Comparison of ENCODE assay signal across 8 cellular contexts in genomic region chr17:80195671-80196529, GRCh38. TPM values are rescaled to one million over a fixed set of nuclear protein-coding genes. Genes with fewer than 3 reads are reported as not detected.
DNase-seq lines count a peak whose midpoint lies in the region; ATAC-seq, FAIRE-seq and TF ChIP-seq lines count a peak whose summit lies in the region.

No MANE protein-coding gene starts in this region.

- no peak overlapping the region for H3K4me3 Mint-ChIP-seq in activated CD8-positive, alpha-beta T cell treated with anti-CD3 and anti-CD28 coated beads for 36 hours
- H3K4me3 Mint-ChIP-seq in endothelial cell (ENCODE audit: unreplicated experiment) = no peak overlapping the region

- H3K27ac Mint-ChIP-seq in activated CD8-positive, alpha-beta T cell treated with anti-CD3 and anti-CD28 coated beads for 36 hours = no peak overlapping the region
- H3K27ac Mint-ChIP-seq in endothelial cell (ENCODE audit: unreplicated experiment) = no peak overlapping the region

- FAIRE-seq in HTR-8/SVneo (lab: Jason Lieb, UNC) = no peak

- CTCF ChIA-PET in activated CD8-positive, alpha-beta T cell treated with anti-CD3 and anti-CD28 coated beads for 36 hours (lab: Charles Lee) = interaction anchor here (0.6 to 2.5 kb wide), 38 partner anchors 8 to 181 kb away, joined by 3 to 28 read pairs (median 4); partner anchors contain the start of genes GAA, SGSH and SLC26A11

- no peaks in the 10 kb centered on the region for H3K36me3 Mint-ChIP-seq in activated CD8-positive, alpha-beta T cell treated with anti-CD3 and anti-CD28 coated beads for 36 hours (ENCODE audit: low read depth)
- H3K36me3 Mint-ChIP-seq in endothelial cell (ENCODE audit: low read depth, unreplicated experiment) = peaks cover 4% of the 10 kb centered on the region

- peak; percentile 64 for DNase-seq in AG20443 (ENCODE audit: low spot score)
- peak; percentile 45 for DNase-seq in HTR-8/SVneo (ENCODE audit: insufficient read length, low spot score)
- peak; percentile 53 for DNase-seq in activated CD8-positive, alpha-beta T cell treated with anti-CD3 and anti-CD28 coated beads for 36 hours
- DNase-seq in endothelial cell (ENCODE audit: low spot score) = peak; percentile 55
- DNase-seq in stimulated activated CD4-positive, alpha-beta T cell treated with anti-CD3 and anti-CD28 coated beads, Interleukin-12 subunit alpha, Interleukin-12 subunit beta, amount 100 ng/mL, for 24 hours (ENCODE audit: low read depth in 2 of 2) = peak; percentile 17 to 28
- no peak for DNase-seq in SW480 (ENCODE audit: low spot score)
- DNase-seq in inferior parietal cortex (ENCODE audit: extremely low spot score) = no peak

- peak; percentile 99 for TF ChIP-seq CTCF in activated CD8-positive, alpha-beta T cell treated with anti-CD3 and anti-CD28 coated beads for 36 hours (IDR thresholded peaks at IDR 0.05)
- TF ChIP-seq CTCF in endothelial cell (IDR thresholded peaks at IDR 0.05; ENCODE audit: unreplicated experiment) = peak; percentile 100

- intact Hi-C loops in activated CD8-positive, alpha-beta T cell treated with anti-CD3 and anti-CD28 coated beads for 36 hours (cut with micrococcal nuclease) = loop anchor here (2.0 kb wide), 1 partner anchor 57 kb away; no protein-coding TSS in a partner anchor

- H3K4me1 Mint-ChIP-seq in activated CD8-positive, alpha-beta T cell treated with anti-CD3 and anti-CD28 coated beads for 36 hours (ENCODE audit: low read depth) = no peaks in the 10 kb centered on the region
- H3K4me1 Mint-ChIP-seq in endothelial cell (ENCODE audit: unreplicated experiment) = peaks cover 7% of the 10 kb centered on the region

- POLR2A ChIA-PET in activated CD8-positive, alpha-beta T cell treated with anti-CD3 and anti-CD28 coated beads for 36 hours (lab: Charles Lee) = interaction anchor here (0.6 to 1.8 kb wide), 5 partner anchors 13 to 74 kb away, joined by 3 to 8 read pairs (median 5); no protein-coding TSS in a partner anchor

- no peaks in the 10 kb centered on the region for H3K9me3 Mint-ChIP-seq in activated CD8-positive, alpha-beta T cell treated with anti-CD3 and anti-CD28 coated beads for 36 hours
- no peaks in the 10 kb centered on the region for H3K9me3 Mint-ChIP-seq in endothelial cell (ENCODE audit: unreplicated experiment)

- peaks cover 6% of the 10 kb centered on the region for H3K27me3 Mint-ChIP-seq in activated CD8-positive, alpha-beta T cell treated with anti-CD3 and anti-CD28 coated beads for 36 hours
- peaks cover 9% of the 10 kb centered on the region for H3K27me3 Mint-ChIP-seq in endothelial cell (ENCODE audit: unreplicated experiment)

- peak; percentile 47 for ATAC-seq in activated CD8-positive, alpha-beta T cell treated with anti-CD3 and anti-CD28 coated beads for 36 hours
- no peak for ATAC-seq in HG02678 (IDR thresholded peaks at IDR 0.05; ENCODE audit: unreplicated experiment)

RNA-seq across cellular contexts. Expression of gene SGSH, which starts 24.2 kb away (rescaled TPM):
- 1 to 10 TPM; 7.8 to 8.3 TPM for total RNA-seq in activated CD8-positive, alpha-beta T cell treated with anti-CD3 and anti-CD28 coated beads for 36 hours
- 76.0 TPM for total RNA-seq in endothelial cell (ENCODE audit: unreplicated experiment)

RNA-seq across cellular contexts. Expression of gene SLC26A11, which starts 24.3 kb away (rescaled TPM):
- 1 to 10 TPM; 1.6 to 1.7 TPM for total RNA-seq in activated CD8-positive, alpha-beta T cell treated with anti-CD3 and anti-CD28 coated beads for 36 hours
- 50.1 TPM for total RNA-seq in endothelial cell (ENCODE audit: unreplicated experiment)

RNA-seq across cellular contexts. Expression of gene CARD14, which starts 26.1 kb away (rescaled TPM):
- under 1 TPM; 0.11 to 0.50 TPM for total RNA-seq in activated CD8-positive, alpha-beta T cell treated with anti-CD3 and anti-CD28 coated beads for 36 hours
- total RNA-seq in endothelial cell (ENCODE audit: unreplicated experiment) = 0.64 TPM

RNA-seq across cellular contexts. Expression of gene EIF4A3, which starts 49.0 kb away (rescaled TPM):
- total RNA-seq in activated CD8-positive, alpha-beta T cell treated with anti-CD3 and anti-CD28 coated beads for 36 hours = 100 to 1,000 TPM; 178 to 183 TPM
- total RNA-seq in endothelial cell (ENCODE audit: unreplicated experiment) = 76.6 TPM

Comparison
In these comparisons a context has a peak if more than half of its experiments do, and no peak if none do; other contexts are left out.
1. DNase-seq: peak in AG20443 (single experiment), HTR-8/SVneo (single experiment), activated CD8-positive, alpha-beta T cell treated with anti-CD3 and anti-CD28 coated beads for 36 hours (single experiment), endothelial cell (single experiment) and stimulated activated CD4-positive, alpha-beta T cell treated with anti-CD3 and anti-CD28 coated beads, Interleukin-12 subunit alpha, Interleukin-12 subunit beta, amount 100 ng/mL, for 24 hours (2 of 2); none in SW480 (single experiment) and inferior parietal cortex (single experiment).
2. RNA of gene SLC26A11, which starts 24.3 kb away (total RNA-seq): 50.1 TPM in endothelial cell (single experiment); 1.6 to 1.7 TPM in activated CD8-positive, alpha-beta T cell treated with anti-CD3 and anti-CD28 coated beads for 36 hours; every median in the first group is over 10 times any median in the second.